Comparison of ENCODE assay signal across 16 cellular contexts in the genomic region with DNA sequence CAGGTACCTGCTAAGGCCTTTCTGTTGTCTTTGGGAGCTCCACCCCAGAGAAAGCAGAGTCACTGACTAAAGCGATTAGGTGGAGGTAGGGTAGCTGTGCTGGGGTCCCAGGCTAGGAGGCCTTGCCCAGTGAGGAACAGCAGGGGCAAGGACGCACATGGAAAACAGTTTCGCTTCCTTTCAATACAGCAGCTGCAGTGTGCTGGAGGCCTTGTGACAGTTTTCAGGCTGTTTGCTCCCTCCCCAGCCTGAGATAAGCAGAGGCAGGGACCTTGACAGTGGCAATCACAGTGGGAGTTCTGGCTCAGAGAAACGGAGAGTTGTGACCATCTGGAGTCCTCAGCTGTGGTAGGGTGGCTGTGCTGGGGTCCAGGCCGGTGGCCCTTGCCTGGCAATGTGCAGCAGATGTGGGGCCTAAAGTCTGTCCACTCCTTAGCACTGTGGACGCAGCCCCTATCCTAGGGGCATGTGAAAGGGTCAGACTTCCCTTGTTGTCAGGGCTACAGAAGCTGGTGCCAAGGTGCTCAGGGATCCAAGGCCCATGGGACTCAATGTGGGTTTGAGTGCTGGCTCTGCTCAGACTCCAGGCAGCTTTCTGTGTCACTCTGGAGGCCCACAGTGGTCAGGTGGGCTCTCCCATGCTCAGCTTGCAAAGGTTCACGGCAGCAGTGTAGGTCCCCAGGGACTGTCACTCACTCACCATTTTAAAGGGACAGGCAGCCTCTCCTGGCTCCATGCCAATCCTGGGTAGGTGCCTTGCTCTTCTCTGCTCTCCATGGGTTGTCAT.
DNase-seq lines count a peak whose midpoint lies in the region; ATAC-seq, FAIRE-seq and TF ChIP-seq lines count a peak whose summit lies in the region.
"Had no signal": no experiment of that assay in that cellular context is flagged by ENCODE, and none has a peak within 500 bp of the region (broad histone marks: within the 10 kb centered on the region; RNA-seq: fewer than 3 reads in every experiment).

No MANE protein-coding gene starts in this region.

- no peak overlapping the region for H3K27ac ChIP-seq in H1 (ENCODE audit: low read depth, low read length)
- no peak overlapping the region for H3K27ac ChIP-seq in small intestine (ENCODE audit: low read depth in 1 of 2, low read length in 1 of 2)
- H3K27ac ChIP-seq in suprapubic skin, result no peak overlapping the region
- no peak overlapping the region for H3K27ac ChIP-seq in RWPE1
- H3K27ac ChIP-seq: tibial nerve, WERI-Rb-1 had no signal

- H4K91ac ChIP-seq in H1 (replicated peaks; ENCODE audit: insufficient read length, low read length), result no peak overlapping the region

- H3K4me3 ChIP-seq in H1 (ENCODE audit: extremely low read depth in 1 of 4, insufficient read depth in 2 of 4, low read depth in 3 of 4, low read length in 4 of 4), result no peak overlapping the region
- no peak overlapping the region for H3K4me3 ChIP-seq in small intestine (ENCODE audit: low read depth in 1 of 2, low read length in 2 of 2)
- H3K4me3 ChIP-seq in suprapubic skin, result no peak overlapping the region
- H3K4me3 ChIP-seq: tibial nerve had no signal

- no peak overlapping the region for H2AK5ac ChIP-seq in H1 (ENCODE audit: low read depth, low read length)

- no peak for TF ChIP-seq RAD21 in H1 (IDR thresholded peaks at IDR 0.05 in 1 of 2, conservative IDR thresholded peaks at IDR 0.05 in 1 of 2; ENCODE audit: low read depth in 2 of 2, low read length in 2 of 2)

- TF ChIP-seq POLR2A in H1 (IDR thresholded peaks at IDR 0.05; ENCODE audit: control extremely low read depth in 1 of 2, low read depth in 2 of 2, low read length in 2 of 2), result no peak
- TF ChIP-seq POLR2A in suprapubic skin (IDR thresholded peaks at IDR 0.05), result no peak

- TF ChIP-seq EP300 in H1 (IDR thresholded peaks at IDR 0.05; ENCODE audit: borderline replicate concordance in 1 of 2, low read depth in 2 of 2, low read length in 2 of 2) (no peak), suprapubic skin (IDR thresholded peaks at IDR 0.05) (no peak)

- ATAC-seq in GM21381 (IDR thresholded peaks at IDR 0.05; ENCODE audit: unreplicated experiment), result no peak
- ATAC-seq: T-cell had no signal

- H2BK5ac ChIP-seq in H1 (ENCODE audit: low read depth, low read length), result no peak overlapping the region

- no peak overlapping the region; the same call in 1 of the 2 replicates for H4K8ac ChIP-seq in H1 (ENCODE audit: extremely low read depth, insufficient read depth, low read length)

- H3K27me3 ChIP-seq in H1 (replicated peaks in 1 of 4; ENCODE audit: control insufficient read depth in 3 of 4, extremely low read depth in 1 of 4, insufficient read depth in 3 of 4, low read length in 3 of 4), result no peaks in the 10 kb centered on the region
- no peaks in the 10 kb centered on the region for H3K27me3 ChIP-seq in small intestine (ENCODE audit: control insufficient read depth in 2 of 2, insufficient read depth in 2 of 2, low read length in 2 of 2)
- H3K27me3 ChIP-seq in suprapubic skin, result no peaks in the 10 kb centered on the region
- H3K27me3 ChIP-seq: tibial nerve had no signal

- H3K79me2 ChIP-seq in H1 (ENCODE audit: control insufficient read depth in 1 of 2, insufficient read depth in 2 of 2, low read length in 2 of 2), result no peaks in the 10 kb centered on the region

- H3K36me3 ChIP-seq in H1 (ENCODE audit: control insufficient read depth in 2 of 4, insufficient read depth in 4 of 4, low read length in 3 of 4) (no peaks in the 10 kb centered on the region), small intestine (ENCODE audit: control insufficient read depth in 2 of 2, insufficient read depth in 2 of 2, low read length in 2 of 2) (no peaks in the 10 kb centered on the region), suprapubic skin (no peaks in the 10 kb centered on the region)
- H3K36me3 ChIP-seq: tibial nerve, WERI-Rb-1 had no signal

- no peak overlapping the region for H2BK120ac ChIP-seq in H1 (replicated peaks; ENCODE audit: low read depth, low read length)

- WGBS in H1 (ENCODE audit: extremely low coverage in 1 of 2, insufficient coverage in 1 of 2, insufficient read length in 1 of 2, insufficient replicate concordance in 2 of 2, low coverage in 1 of 2, low lambda C conversion rate in 2 of 2, missing lambda C conversion rate in 1 of 2), 2 experiments, result 78% methylated on average over 4 of the region's 7 CpGs; no CpG with 5 or more reads in 1 of the 2 experiments
- 32 to 61% (median 56%) methylated on average over 6 to 7 of the region's 7 CpGs for WGBS in small intestine, 3 donors
- WGBS in suprapubic skin, result 64% methylated on average over 2 of the region's 7 CpGs

- no peak overlapping the region for H3K14ac ChIP-seq in H1 (ENCODE audit: insufficient read length)

- no peak overlapping the region for H2BK20ac ChIP-seq in H1 (ENCODE audit: low read length)

- POLR2A ChIA-PET in H1 (lab: Charles Lee; ENCODE audit: partially characterized antibody) (no interaction called here), RWPE1 (lab: Yijun Ruan, JAX; ENCODE audit: low non-redundant PET) (no interaction called here)

- H2AFZ ChIP-seq in H1 (ENCODE audit: low read length), result peak overlapping the region; percentile 44; the same call in 1 of the 2 replicates

- H3K23ac ChIP-seq in H1 (ENCODE audit: insufficient read length), result no peak overlapping the region

- DNase-seq in NCI-H82 (lab: John Stamatoyannopoulos, UW) (peak; percentile 1), NCI-H82 treated with DMSO at 0.1 percent for 48 hours (lab: John Stamatoyannopoulos, UW; ENCODE audit: unreplicated experiment) (no peak), NCI-H2171 (lab: John Stamatoyannopoulos, UW) (peak; percentile 0), H1 (ENCODE audit: low read depth in 1 of 2, low spot score in 2 of 2) (no peak), small intestine (peak; percentile 0), suprapubic skin (ENCODE audit: low spot score in 2 of 2) (no peak), RWPE1 (ENCODE audit: low spot score) (no peak)
- DNase-seq: activated CD4-positive, alpha-beta T cell treated with anti-CD3 and anti-CD28 coated beads, Interleukin-2, amount 50 U/mL, for 48 hours; activated naive CD4-positive, alpha-beta T cell treated with Interleukin-2 at 50 U/mL for 16 hours; mesenchymal stem cell; NCI-H226; T-cell; WERI-Rb-1 had no signal

- H3K9ac ChIP-seq in H1 (replicated peaks in 1 of 4; ENCODE audit: extremely low read depth in 1 of 4, low read depth in 3 of 4, low read length in 3 of 4), result no peak overlapping the region

- H3K9me3 ChIP-seq in H1 (ENCODE audit: insufficient read depth in 2 of 2, low read depth in 1 of 2, low read length in 1 of 2), result no peaks in the 10 kb centered on the region
- H3K9me3 ChIP-seq in small intestine (ENCODE audit: control insufficient read depth, low read depth), result no peaks in the 10 kb centered on the region
- no peaks in the 10 kb centered on the region for H3K9me3 ChIP-seq in suprapubic skin
- H3K9me3 ChIP-seq: tibial nerve had no signal

- H3K23me2 ChIP-seq in H1 (ENCODE audit: low read depth, low read length), result no peaks in the 10 kb centered on the region

- no peak overlapping the region for H3K56ac ChIP-seq in H1 (replicated peaks; ENCODE audit: insufficient read length, low read depth, low read length)

- H3K79me1 ChIP-seq in H1 (ENCODE audit: low read depth, low read length), result no peaks in the 10 kb centered on the region

- no peak overlapping the region for H3K4me2 ChIP-seq in H1 (ENCODE audit: insufficient read depth in 1 of 2, low read depth in 2 of 2, low read length in 2 of 2)

- FAIRE-seq in H1 (lab: Jason Lieb, UNC), result peak; percentile 45
- no peak for FAIRE-seq in small intestine (lab: Jason Lieb, UNC)
- FAIRE-seq: endometrium had no signal

- H4K20me1 ChIP-seq in H1 (replicated peaks in 1 of 2; ENCODE audit: control insufficient read depth in 1 of 2, insufficient read depth in 2 of 2, low read length in 2 of 2), result no peaks in the 10 kb centered on the region

- no peak for TF ChIP-seq CTCF in H1 (IDR thresholded peaks at IDR 0.05; ENCODE audit: control extremely low read depth in 1 of 3, insufficient read depth in 1 of 3, low read depth in 1 of 3, low read length in 3 of 3)
- no peak for TF ChIP-seq CTCF in suprapubic skin (IDR thresholded peaks at IDR 0.05)
- TF ChIP-seq CTCF in RWPE1 (conservative IDR thresholded peaks at IDR 0.05; ENCODE audit: low read depth), result no peak

- no peak overlapping the region for H2BK12ac ChIP-seq in H1 (ENCODE audit: low read depth, low read length)

- no peak overlapping the region for H2BK15ac ChIP-seq in H1 (ENCODE audit: low read length)

- CTCF ChIA-PET in H1 (lab: Charles Lee; ENCODE audit: partially characterized antibody), result no interaction called here
- CTCF ChIA-PET in RWPE1 (lab: Yijun Ruan, JAX), result no interaction called here

- no peak overlapping the region for H3K4ac ChIP-seq in H1 (replicated peaks; ENCODE audit: insufficient read length, low read depth, low read length)

- H3K18ac ChIP-seq in H1 (ENCODE audit: extremely low read depth, low read length), result no peak overlapping the region; the same call in 1 of the 2 replicates

- H4K5ac ChIP-seq in H1 (ENCODE audit: insufficient read length, low read depth, low read length), result no peak overlapping the region

- peaks cover 0 to 5% (median 0%) of the 10 kb centered on the region in 4 experiments; a peak in 2 of 7 replicates for H3K4me1 ChIP-seq in H1 (replicated peaks in 1 of 4; ENCODE audit: control insufficient read depth in 3 of 4, insufficient read depth in 4 of 4, low read length in 3 of 4)
- H3K4me1 ChIP-seq in small intestine (ENCODE audit: control insufficient read depth in 2 of 2, insufficient read depth in 1 of 2, low read depth in 1 of 2, low read length in 1 of 2), result no peaks in the 10 kb centered on the region
- H3K4me1 ChIP-seq in suprapubic skin, result no peaks in the 10 kb centered on the region
- H3K4me1 ChIP-seq: tibial nerve had no signal

TF ChIP-seq in H1, 55 proteins besides CTCF, POLR2A, EP300 and RAD21:
- TF ChIP-seq KDM4A (IDR thresholded peaks at IDR 0.05; ENCODE audit: low read depth, low read length, severe bottlenecking), result no peak
- no peak for TF ChIP-seq KDM1A (IDR thresholded peaks at IDR 0.05; ENCODE audit: borderline replicate concordance, low read length)
- no peak for TF ChIP-seq SIN3A (conservative IDR thresholded peaks at IDR 0.05 in 1 of 2, IDR thresholded peaks at IDR 0.05 in 1 of 2; ENCODE audit: low read depth in 1 of 2, low read length in 2 of 2)
- no peak for TF ChIP-seq RNF2 (IDR thresholded peaks at IDR 0.05; ENCODE audit: borderline replicate concordance, low read depth, low read length, missing control alignments, poor library complexity, severe bottlenecking)
- no peak for TF ChIP-seq NRF1 (IDR thresholded peaks at IDR 0.05; ENCODE audit: low read depth, low read length)
- TF ChIP-seq SP1 (IDR thresholded peaks at IDR 0.05; ENCODE audit: low read depth, low read length), result no peak
- TF ChIP-seq CHD1 (IDR thresholded peaks at IDR 0.05; ENCODE audit: low read depth, low read length), result no peak
- TF ChIP-seq TAF7 (optimal IDR thresholded peaks at IDR 0.05; ENCODE audit: borderline replicate concordance, low read depth, low read length), result no peak
- TF ChIP-seq SRF (IDR thresholded peaks at IDR 0.05; ENCODE audit: low read depth, low read length), result no peak
- no peak for TF ChIP-seq CEBPB (IDR thresholded peaks at IDR 0.05; ENCODE audit: low read depth, low read length)
- no peak for TF ChIP-seq SUZ12 (IDR thresholded peaks at IDR 0.05; ENCODE audit: low read length)
- no peak for TF ChIP-seq POU5F1 (IDR thresholded peaks at IDR 0.05; ENCODE audit: low read depth, low read length)

Comparison
In these comparisons a context has a peak if more than half of its experiments do, and no peak if none do; other contexts are left out.
1. DNase-seq: peak in NCI-H82 (single experiment), NCI-H2171 (single experiment) and small intestine (single experiment); none in NCI-H82 treated with DMSO at 0.1 percent for 48 hours (single experiment), H1 (0 of 2), suprapubic skin (0 of 2) and RWPE1 (single experiment).